In the genomic region with DNA sequence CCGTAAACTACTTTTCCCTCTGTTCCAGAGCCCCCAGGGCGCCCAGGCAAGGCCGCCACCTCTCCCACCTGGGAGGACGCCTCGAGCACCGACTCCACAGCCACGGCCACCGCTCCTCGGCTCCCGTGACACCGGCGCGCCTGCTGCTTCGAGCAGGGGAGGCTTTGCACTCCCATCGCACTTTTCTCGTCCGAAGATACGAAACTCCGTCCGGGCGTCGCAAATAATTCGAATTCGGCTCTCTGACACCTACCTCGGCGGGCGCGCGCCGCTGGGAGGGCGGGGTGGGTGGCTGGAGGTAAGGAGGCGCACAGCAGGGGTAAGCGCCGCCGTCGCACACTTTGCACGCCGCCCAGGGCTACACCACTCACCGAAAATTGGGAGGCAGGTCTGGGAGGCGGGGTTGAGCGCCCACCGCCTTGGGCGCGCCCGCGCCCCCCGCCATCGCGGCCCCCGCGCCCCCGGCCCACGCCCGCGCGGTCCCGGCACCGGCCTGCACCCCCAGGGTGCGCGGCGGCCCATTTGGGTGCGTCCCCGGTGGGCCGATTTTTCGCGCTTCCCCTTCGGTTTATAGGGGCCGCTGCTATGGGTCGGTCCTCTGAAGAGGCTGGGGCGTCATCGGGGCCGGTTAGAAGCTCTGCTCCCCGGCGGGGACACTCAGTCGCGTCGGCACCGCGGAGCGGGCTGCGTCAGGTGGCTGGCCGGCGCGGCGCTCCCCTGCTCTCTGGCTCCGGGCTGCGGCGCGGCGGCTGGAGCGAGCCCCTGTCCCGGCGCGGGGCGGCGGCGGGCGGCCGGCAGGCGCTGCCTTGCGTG, we compare ENCODE assay signal across 8 cellular contexts. TPM values are rescaled to one million over a fixed set of nuclear protein-coding genes. Genes with fewer than 3 reads are reported as not detected.
DNase-seq lines count a peak whose midpoint lies in the region; ATAC-seq, FAIRE-seq and TF ChIP-seq lines count a peak whose summit lies in the region.

No MANE protein-coding gene starts in this region.

- CTCF ChIA-PET in A673 (lab: Charles Lee) = no interaction called here
- CTCF ChIA-PET in endothelial cell of umbilical vein (lab: Charles Lee) = interaction anchor here (1.3 to 1.4 kb wide), 2 partner anchors 19 to 154 kb away, joined by 3 to 6 read pairs; a partner anchor contains a TSS

- H3K4me3 ChIP-seq in A673 (ENCODE audit: low read depth, low read length, poor library complexity, severe bottlenecking) (peak overlapping the region; percentile 83), endothelial cell of umbilical vein (replicated peaks in 1 of 3; ENCODE audit: insufficient read depth in 1 of 3, low read depth in 1 of 3, low read length in 3 of 3) (peak overlapping the region; percentile 10 to 91 (median 70))

- POLR2A ChIA-PET in A673 (lab: Charles Lee; ENCODE audit: low non-redundant PET) (no interaction called here), endothelial cell of umbilical vein (lab: Charles Lee) (interaction anchor here (0.6 to 1.7 kb wide), 5 partner anchors 14 to 333 kb away, joined by 3 to 6 read pairs (median 4); a partner anchor contains a TSS)

- H3K4me1 ChIP-seq in A673 (ENCODE audit: insufficient read depth, low read length, poor library complexity, severe bottlenecking) = peaks cover 6% of the 10 kb centered on the region
- peaks cover 12% of the 10 kb centered on the region for H3K4me1 ChIP-seq in endothelial cell of umbilical vein (ENCODE audit: control insufficient read depth, extremely low read depth, insufficient read depth, low read length)

- H3K9me1 ChIP-seq in endothelial cell of umbilical vein (replicated peaks; ENCODE audit: control insufficient read depth, extremely low read depth, insufficient read depth, low read length) = no peaks in the 10 kb centered on the region

- H3K36me3 ChIP-seq in A673 (ENCODE audit: insufficient read depth, low read length, poor library complexity, severe bottlenecking) = no peaks in the 10 kb centered on the region
- no peaks in the 10 kb centered on the region for H3K36me3 ChIP-seq in endothelial cell of umbilical vein (ENCODE audit: control insufficient read depth in 2 of 2, extremely low read depth in 1 of 2, insufficient read depth in 2 of 2, low read length in 2 of 2)

- TF ChIP-seq POLR2A in endothelial cell of umbilical vein (IDR thresholded peaks at IDR 0.05; ENCODE audit: low read depth, low read length) = peak; percentile 91

- DNase-seq in A673 (ENCODE audit: low spot score) (peak; percentile 83), NCI-H774 (lab: John Stamatoyannopoulos, UW) (peak; percentile 65), endothelial cell of umbilical vein (ENCODE audit: low read depth, low spot score) (peak; percentile 50), midbrain (lab: John Stamatoyannopoulos, UW) (peak; percentile 47)
- peak; percentile 75 for DNase-seq in activated CD8-positive, alpha-beta memory T cell treated with anti-CD3 and anti-CD28 coated beads, Interleukin-2, amount 50 U/mL, for 1 hour (ENCODE audit: extremely low read depth)
- peak; percentile 66 to 71 for DNase-seq in stimulated activated CD8-positive, alpha-beta memory T cell treated with anti-CD3 and anti-CD28 coated beads, Interleukin-2, amount 100 ng/mL, for 48 hours (ENCODE audit: low read depth in 2 of 2)

- peak overlapping the region; percentile 95 for H3K27ac ChIP-seq in A673 (ENCODE audit: low read depth, low read length, poor library complexity, severe bottlenecking)
- peak overlapping the region; percentile 37 for H3K27ac ChIP-seq in endothelial cell of umbilical vein (ENCODE audit: insufficient read depth, low read depth, low read length)

- H2AFZ ChIP-seq in endothelial cell of umbilical vein (ENCODE audit: low read depth, low read length) = peak overlapping the region; percentile 88

- H3K9ac ChIP-seq in endothelial cell of umbilical vein (replicated peaks; ENCODE audit: extremely low read depth, insufficient read depth, low read length) = peak overlapping the region; percentile 69

- no peaks in the 10 kb centered on the region for H3K27me3 ChIP-seq in A673 (replicated peaks; ENCODE audit: insufficient read depth, low read depth, low read length, poor library complexity)
- peaks cover 2 to 5% of the 10 kb centered on the region in 2 experiments for H3K27me3 ChIP-seq in endothelial cell of umbilical vein (ENCODE audit: control insufficient read depth in 2 of 2, insufficient read depth in 2 of 2, low read length in 2 of 2)

- intact Hi-C loops in A673 (cut with micrococcal nuclease; ENCODE audit: unreplicated experiment) (no loop called here), endothelial cell of umbilical vein (cut with micrococcal nuclease) (no loop called here)

- dilution Hi-C loops in endothelial cell of umbilical vein (cut with MboI; ENCODE audit: extremely low pct_ligation_motif_present, low sequenced_read_pairs) = no loop called here

- H3K9me3 ChIP-seq in A673 (ENCODE audit: low read depth, low read length, poor library complexity, severe bottlenecking) (no peaks in the 10 kb centered on the region), endothelial cell of umbilical vein (replicated peaks; ENCODE audit: control insufficient read depth, insufficient read depth, low read length) (no peaks in the 10 kb centered on the region)

- ATAC-seq in GM18909 (IDR thresholded peaks at IDR 0.05; ENCODE audit: poor library complexity, unreplicated experiment) (peak; percentile 43), HG03354 (IDR thresholded peaks at IDR 0.05; ENCODE audit: poor library complexity, severe bottlenecking, unreplicated experiment) (peak; percentile 45)

- H4K20me1 ChIP-seq in endothelial cell of umbilical vein (replicated peaks; ENCODE audit: control insufficient read depth, extremely low read depth, insufficient read depth, low read length) = peaks cover 6% of the 10 kb centered on the region

- peak overlapping the region; percentile 27 for H3K4me2 ChIP-seq in endothelial cell of umbilical vein (ENCODE audit: insufficient read depth, low read length)

- TF ChIP-seq CTCF in A673 (conservative IDR thresholded peaks at IDR 0.05; ENCODE audit: low read depth, low read length) = no peak
- TF ChIP-seq CTCF in endothelial cell of umbilical vein (IDR thresholded peaks at IDR 0.05; ENCODE audit: extremely low read depth in 1 of 2, insufficient read depth in 1 of 2, low read depth in 1 of 2, low read length in 2 of 2) = no peak

- FAIRE-seq in endothelial cell of umbilical vein (lab: Jason Lieb, UNC) = no peak

- BruUV-seq in A673 (replicated peaks; lab: Mats Ljungman, UMichigan) (no TSS peak), endothelial cell of umbilical vein (replicated peaks; lab: Mats Ljungman, UMichigan) (no TSS peak)

- peaks cover 21% of the 10 kb centered on the region for H3K79me2 ChIP-seq in endothelial cell of umbilical vein (ENCODE audit: control insufficient read depth, insufficient read depth, low read length)

TF ChIP-seq in endothelial cell of umbilical vein, 7 proteins besides CTCF, POLR2A, EP300 and RAD21:
- TF ChIP-seq POLR2AphosphoS5 (IDR thresholded peaks at IDR 0.05; ENCODE audit: insufficient read depth, low read depth, low read length) (peak; percentile 93), MYC (IDR thresholded peaks at IDR 0.05; ENCODE audit: low read depth, low read length) (no peak)

RNA-seq across cellular contexts. Expression of a gene that starts 36.2 kb away (rescaled TPM):
- total RNA-seq in A673 (2021) = 1,108 and 1,144 TPM in 2 replicates
- total RNA-seq in endothelial cell of umbilical vein = 1,141 and 1,217 TPM in 2 replicates
- polyA plus RNA-seq in endothelial cell of umbilical vein = 1,637 and 1,882 TPM in 2 replicates
- polyA plus RNA-seq in endothelial cell of umbilical vein (2011; cell fraction: cytosol; rRNA removed) = 1,809 and 2,057 TPM in 2 replicates
- polyA plus RNA-seq in endothelial cell of umbilical vein (2011; cell fraction: nucleus; rRNA removed) = 916 and 1,134 TPM in 2 replicates
- 1,303 and 1,505 TPM in 2 replicates for polyA plus RNA-seq in endothelial cell of umbilical vein (2012)
- polyA minus RNA-seq in endothelial cell of umbilical vein = 1,608 and 1,668 TPM in 2 replicates
- 619 TPM for polyA minus RNA-seq in endothelial cell of umbilical vein (2011; cell fraction: cytosol; rRNA and poly(A)+ RNA removed)
- 333 and 358 TPM in 2 replicates for polyA minus RNA-seq in endothelial cell of umbilical vein (2011; cell fraction: nucleus; rRNA and poly(A)+ RNA removed)

RNA-seq across cellular contexts. Expression of a gene that starts 38.0 kb away (rescaled TPM):
- total RNA-seq in A673 (2021) (6.7 and 7.1 TPM in 2 replicates), endothelial cell of umbilical vein (0.58 and 0.74 TPM in 2 replicates)
- 0.11 TPM in 1 of 2 replicates, not detected in the other for polyA plus RNA-seq in endothelial cell of umbilical vein
- not detected in 2 replicates for polyA plus RNA-seq in endothelial cell of umbilical vein (2011; cell fraction: cytosol; rRNA removed)
- 0.11 and 0.25 TPM in 2 replicates for polyA plus RNA-seq in endothelial cell of umbilical vein (2011; cell fraction: nucleus; rRNA removed)
- not detected in 2 replicates for polyA plus RNA-seq in endothelial cell of umbilical vein (2012)
- polyA minus RNA-seq in endothelial cell of umbilical vein = not detected in 2 replicates
- not detected for polyA minus RNA-seq in endothelial cell of umbilical vein (2011; cell fraction: cytosol; rRNA and poly(A)+ RNA removed)
- polyA minus RNA-seq in endothelial cell of umbilical vein (2011; cell fraction: nucleus; rRNA and poly(A)+ RNA removed) = not detected in 2 replicates

Comparison
In these comparisons a context has a peak if more than half of its experiments do, and no peak if none do; other contexts are left out.
1. Peak in every context shown above with its lines: DNase-seq, ATAC-seq, H3K4me3 ChIP-seq and H3K27ac ChIP-seq.